19 cellular contexts compared by ENCODE assay signal in the genomic region with DNA sequence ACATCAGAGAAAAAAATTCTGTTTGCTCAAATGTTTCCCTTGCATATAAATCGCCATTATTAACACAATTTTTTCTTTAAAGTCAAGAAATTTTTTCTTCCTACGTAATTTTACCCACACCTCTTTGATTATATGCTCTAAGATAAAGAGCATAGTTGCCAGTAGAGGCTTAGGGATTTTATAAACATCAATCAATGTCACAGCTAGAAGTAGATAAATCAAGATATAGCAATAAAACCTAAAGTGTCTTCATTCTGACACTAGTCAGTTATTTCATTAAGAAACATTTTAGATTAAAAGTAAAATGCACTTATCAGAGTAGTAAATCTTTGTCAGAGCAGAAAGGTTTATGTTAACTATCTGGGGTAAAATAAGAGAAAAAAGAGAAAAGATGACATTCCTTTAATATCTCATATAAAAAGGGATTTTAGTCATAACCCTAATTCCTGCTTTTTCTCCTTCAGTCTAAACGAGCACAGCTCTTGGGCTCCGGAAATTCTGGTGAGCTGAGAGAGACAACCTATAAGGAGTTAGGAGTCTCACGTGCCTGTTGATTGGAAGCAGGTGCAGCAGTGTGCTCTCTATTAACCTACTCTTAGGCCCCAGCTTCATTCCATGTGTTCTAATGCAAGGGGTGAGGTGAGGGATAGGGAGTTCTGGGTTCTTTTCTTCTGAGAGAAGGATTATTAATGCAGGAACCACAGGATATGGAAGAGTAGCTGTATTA.
DNase-seq lines count a peak whose midpoint lies in the region; ATAC-seq and TF ChIP-seq lines count a peak whose summit lies in the region.
"Had no signal": no experiment of that assay in that cellular context is flagged by ENCODE, and none has a peak within 500 bp of the region (broad histone marks: within the 10 kb centered on the region; RNA-seq: fewer than 3 reads in every experiment).

No MANE protein-coding gene starts in this region.

- H3K4me1 Mint-ChIP-seq in mesothelial cell of epicardium = peaks cover 26% of the 10 kb centered on the region
- no peaks in the 10 kb centered on the region for H3K4me1 Mint-ChIP-seq in activated CD8-positive, alpha-beta T cell treated with anti-CD3 and anti-CD28 coated beads, Interleukin-2, amount 10 ng/mL, durations not matched to agents 7 days and 5 days (ENCODE audit: low read depth)
- H3K4me1 Mint-ChIP-seq: CD4-positive, CD25-positive, alpha-beta regulatory T cell had no signal

- H3K27me3 Mint-ChIP-seq in mesothelial cell of epicardium (ENCODE audit: low read depth) = no peaks in the 10 kb centered on the region
- no peaks in the 10 kb centered on the region for H3K27me3 Mint-ChIP-seq in activated CD8-positive, alpha-beta T cell treated with anti-CD3 and anti-CD28 coated beads, Interleukin-2, amount 10 ng/mL, durations not matched to agents 7 days and 5 days (ENCODE audit: low read depth)
- H3K27me3 Mint-ChIP-seq: CD4-positive, CD25-positive, alpha-beta regulatory T cell had no signal

- H3K36me3 Mint-ChIP-seq in mesothelial cell of epicardium = no peaks in the 10 kb centered on the region
- H3K36me3 Mint-ChIP-seq in activated naive CD4-positive, alpha-beta T cell treated with anti-CD3 and anti-CD28 coated beads, Interleukin-2, amount 50 U/mL, for 72 hours = no peaks in the 10 kb centered on the region
- H3K36me3 Mint-ChIP-seq in activated CD8-positive, alpha-beta T cell treated with anti-CD3 and anti-CD28 coated beads, Interleukin-2, amount 10 ng/mL, durations not matched to agents 7 days and 5 days (ENCODE audit: low read depth) = no peaks in the 10 kb centered on the region
- H3K36me3 Mint-ChIP-seq: CD4-positive, CD25-positive, alpha-beta regulatory T cell had no signal

- peak; percentile 9 for DNase-seq in NCI-H82 (lab: John Stamatoyannopoulos, UW)
- DNase-seq in NCI-H82 treated with DMSO at 0.1 percent for 48 hours (lab: John Stamatoyannopoulos, UW; ENCODE audit: unreplicated experiment) = no peak
- DNase-seq in SK-N-DZ (ENCODE audit: low spot score) = peak; percentile 56
- no peak for DNase-seq in mesothelial cell of epicardium (ENCODE audit: low spot score in 2 of 2, unreplicated experiment in 2 of 2)
- no peak for DNase-seq in activated naive CD4-positive, alpha-beta T cell treated with anti-CD3 and anti-CD28 coated beads, Interleukin-2, amount 50 U/mL, for 72 hours (ENCODE audit: low spot score in 2 of 2)
- no peak for DNase-seq in activated CD8-positive, alpha-beta T cell treated with anti-CD3 and anti-CD28 coated beads, Interleukin-2, amount 10 ng/mL, durations not matched to agents 7 days and 5 days
- DNase-seq: CD4-positive, CD25-positive, alpha-beta regulatory T cell; DMS79 treated with DMSO at 0.1 percent for 48 hours; IMR-90; NCI-H1105 treated with DMSO at 0.1 percent for 48 hours; NCI-H1694 treated with DMSO at 0.1 percent for 48 hours; NCI-H2081 treated with DMSO at 0.1 percent for 48 hours; NCI-H510A treated with DMSO at 0.1 percent for 48 hours; NCI-H774; Peyer's patch; SJCRH30 had no signal

- H3K27ac Mint-ChIP-seq in mesothelial cell of epicardium = peak overlapping the region; percentile 52
- H3K27ac Mint-ChIP-seq in activated naive CD4-positive, alpha-beta T cell treated with anti-CD3 and anti-CD28 coated beads, Interleukin-2, amount 50 U/mL, for 72 hours = no peak overlapping the region
- H3K27ac Mint-ChIP-seq in activated CD8-positive, alpha-beta T cell treated with anti-CD3 and anti-CD28 coated beads, Interleukin-2, amount 10 ng/mL, durations not matched to agents 7 days and 5 days = no peak overlapping the region
- H3K27ac Mint-ChIP-seq: CD4-positive, CD25-positive, alpha-beta regulatory T cell; T-helper 1 cell treated with Interleukin-12 subunit alpha and Interleukin-12 subunit beta and Interleukin-4 antibody, amounts not matched to agents 30 μg/mL and 1 μg/mL, for 36 hours had no signal

- CTCF ChIA-PET in activated CD8-positive, alpha-beta T cell treated with anti-CD3 and anti-CD28 coated beads, Interleukin-2, amount 10 ng/mL, durations not matched to agents 7 days and 5 days (lab: Charles Lee) = no interaction called here

- POLR2A ChIA-PET in activated CD8-positive, alpha-beta T cell treated with anti-CD3 and anti-CD28 coated beads, Interleukin-2, amount 10 ng/mL, durations not matched to agents 7 days and 5 days (lab: Charles Lee) = no interaction called here

- no peak for TF ChIP-seq CTCF in mesothelial cell of epicardium (IDR thresholded peaks at IDR 0.05; ENCODE audit: unreplicated experiment)

- ATAC-seq in HG02885 (IDR thresholded peaks at IDR 0.05; ENCODE audit: poor library complexity, unreplicated experiment) = no peak
- ATAC-seq in activated naive CD4-positive, alpha-beta T cell treated with anti-CD3 and anti-CD28 coated beads, Interleukin-2, amount 50 U/mL, for 72 hours = no peak
- ATAC-seq in activated CD8-positive, alpha-beta T cell treated with anti-CD3 and anti-CD28 coated beads, Interleukin-2, amount 10 ng/mL, durations not matched to agents 7 days and 5 days = no peak
- ATAC-seq: GM12878 had no signal

- peaks cover 4% of the 10 kb centered on the region for H3K9me3 Mint-ChIP-seq in mesothelial cell of epicardium
- H3K9me3 Mint-ChIP-seq in activated naive CD4-positive, alpha-beta T cell treated with anti-CD3 and anti-CD28 coated beads, Interleukin-2, amount 50 U/mL, for 72 hours = no peaks in the 10 kb centered on the region
- no peaks in the 10 kb centered on the region for H3K9me3 Mint-ChIP-seq in activated CD8-positive, alpha-beta T cell treated with anti-CD3 and anti-CD28 coated beads, Interleukin-2, amount 10 ng/mL, durations not matched to agents 7 days and 5 days (ENCODE audit: insufficient read depth)
- H3K9me3 Mint-ChIP-seq: T-helper 1 cell treated with Interleukin-12 subunit alpha and Interleukin-12 subunit beta and Interleukin-4 antibody, amounts not matched to agents 30 μg/mL and 1 μg/mL, for 36 hours had no signal

- no peak overlapping the region for H3K4me3 Mint-ChIP-seq in mesothelial cell of epicardium
- H3K4me3 Mint-ChIP-seq in activated CD8-positive, alpha-beta T cell treated with anti-CD3 and anti-CD28 coated beads, Interleukin-2, amount 10 ng/mL, durations not matched to agents 7 days and 5 days = no peak overlapping the region
- H3K4me3 Mint-ChIP-seq: CD4-positive, CD25-positive, alpha-beta regulatory T cell; T-helper 1 cell treated with Interleukin-12 subunit alpha and Interleukin-12 subunit beta and Interleukin-4 antibody, amounts not matched to agents 30 μg/mL and 1 μg/mL, for 36 hours had no signal

Comparison
In these comparisons a context has a peak if more than half of its experiments do, and no peak if none do; other contexts are left out.
1. DNase-seq: peak in NCI-H82 (single experiment) and SK-N-DZ (single experiment); none in NCI-H82 treated with DMSO at 0.1 percent for 48 hours (single experiment), mesothelial cell of epicardium (0 of 2), activated naive CD4-positive, alpha-beta T cell treated with anti-CD3 and anti-CD28 coated beads, Interleukin-2, amount 50 U/mL, for 72 hours (0 of 2) and activated CD8-positive, alpha-beta T cell treated with anti-CD3 and anti-CD28 coated beads, Interleukin-2, amount 10 ng/mL, durations not matched to agents 7 days and 5 days (single experiment).